Comparison of ENCODE assay signal across 21 cellular contexts in the genomic region with DNA sequence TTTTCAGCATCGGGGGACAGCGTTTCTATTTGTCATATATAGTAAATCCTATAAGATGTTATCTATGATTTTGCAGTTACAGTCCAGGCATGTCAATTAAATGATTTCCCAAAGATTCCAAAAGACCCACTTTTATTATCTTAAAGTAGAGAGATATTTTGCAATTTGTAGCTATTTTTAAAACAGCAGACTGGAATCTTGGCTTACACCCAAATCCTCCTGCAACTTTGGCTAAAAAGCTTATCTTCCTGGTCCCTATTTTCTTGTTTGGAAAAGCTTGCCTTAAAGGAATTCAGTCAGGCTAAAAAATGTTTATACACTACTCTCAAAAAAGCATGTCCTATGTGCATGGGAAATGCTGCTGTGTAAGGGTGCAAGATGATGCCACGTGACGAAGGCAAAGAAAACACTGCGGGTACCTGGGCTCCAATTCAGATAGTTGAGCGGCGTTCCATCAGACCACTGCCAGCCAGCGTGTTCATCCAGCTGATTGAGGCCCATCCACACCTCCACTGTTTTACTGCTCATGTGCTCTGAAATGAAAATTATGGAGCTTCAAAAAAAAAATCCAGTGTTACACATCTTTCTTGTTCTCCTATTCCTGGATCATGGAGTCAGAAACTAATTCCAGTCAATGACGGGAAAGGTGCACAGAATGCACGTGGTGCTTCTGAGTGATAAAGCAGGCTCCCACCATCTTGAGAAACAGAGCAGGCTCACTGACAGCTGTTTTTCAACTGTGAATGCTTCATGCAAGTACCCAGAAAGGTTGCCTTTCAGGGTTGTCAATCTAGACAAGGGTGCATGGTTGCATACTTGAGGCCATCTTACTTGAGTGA. TPM values are rescaled to one million over a fixed set of nuclear protein-coding genes. Genes with fewer than 3 reads are reported as not detected.
DNase-seq lines count a peak whose midpoint lies in the region; ATAC-seq and TF ChIP-seq lines count a peak whose summit lies in the region.
"Had no signal": no experiment of that assay in that cellular context is flagged by ENCODE, and none has a peak within 500 bp of the region (broad histone marks: within the 10 kb centered on the region; RNA-seq: fewer than 3 reads in every experiment).

No MANE protein-coding gene starts in this region.

- CTCF ChIA-PET in SK-N-SH (lab: Yijun Ruan, JAX), result interaction anchor here (1.2 kb wide), 1 partner anchor 9 kb away, joined by 3 read pairs; no protein-coding TSS in a partner anchor

- H3F3A ChIP-seq in SK-N-SH (replicated peaks; ENCODE audit: insufficient read depth), result no peaks in the 10 kb centered on the region

- no peak overlapping the region for H3K9ac ChIP-seq in SK-N-SH

- no peaks in the 10 kb centered on the region for H3K9me2 ChIP-seq in SK-N-SH

- intact Hi-C loops in left ventricle myocardium superior (cut with micrococcal nuclease) (no loop called here), uterus (cut with DNase I; ENCODE audit: low total_unique reads) (no loop called here)

- peaks cover 3 to 5% of the 10 kb centered on the region in 2 experiments; a peak in 3 of 4 replicates for H3K4me1 ChIP-seq in SK-N-SH (ENCODE audit: control insufficient read depth in 1 of 2, insufficient read depth in 2 of 2, low read depth in 1 of 2, low read length in 1 of 2)
- no peaks in the 10 kb centered on the region for H3K4me1 ChIP-seq in uterus
- H3K4me1 ChIP-seq: HAP-1, right lobe of liver had no signal

- WGBS in SK-N-SH (ENCODE audit: low lambda C conversion rate), result 78% methylated on average over 10 of the region's 10 CpGs

- POLR2A ChIA-PET in SK-N-SH (lab: Yijun Ruan, JAX), result no interaction called here

- ATAC-seq in SK-N-SH treated with all-trans-retinoic acid at 6 μM for 48 hours (no peak), left ventricle myocardium superior (peak; percentile 61)
- ATAC-seq: activated CD8-positive, alpha-beta T cell treated with anti-CD3 and anti-CD28 coated beads, Interleukin-2, amount 10 ng/mL, durations not matched to agents 7 days and 5 days; activated naive CD8-positive, alpha-beta T cell treated with anti-CD3 and anti-CD28 coated beads, Interleukin-2, amount 50 U/mL, for 24 hours; Panc1; right lobe of liver had no signal

- DNase-seq in SK-N-SH, result no peak
- peak; percentile 28 for DNase-seq in cerebellum (ENCODE audit: low spot score)
- DNase-seq in left ventricle myocardium superior, result no peak
- no peak for DNase-seq in uterus
- no peak for DNase-seq in NCI-H774 (lab: John Stamatoyannopoulos, UW)
- DNase-seq in DMS 273 treated with DMSO at 0.1 percent for 48 hours (lab: John Stamatoyannopoulos, UW), result no peak
- no peak for DNase-seq in DMS53 (lab: John Stamatoyannopoulos, UW)
- DNase-seq: activated CD8-positive, alpha-beta T cell treated with anti-CD3 and anti-CD28 coated beads, Interleukin-2, amount 10 ng/mL, durations not matched to agents 7 days and 5 days; activated naive CD8-positive, alpha-beta T cell treated with anti-CD3 and anti-CD28 coated beads, Interleukin-2, amount 50 U/mL, for 24 hours; CD8-positive, alpha-beta memory T cell; MV-4-11; NCI-H2029 treated with DMSO at 0.1 percent for 48 hours; NCI-H69; right lobe of liver; stimulated activated CD4-positive, alpha-beta T cell treated with anti-CD3 and anti-CD28 coated beads, Interleukin-4, amount 100 ng/mL, for 1 hour; testis had no signal

- no peak for TF ChIP-seq RAD21 in SK-N-SH (IDR thresholded peaks at IDR 0.05; ENCODE audit: low read length)

- no peak for TF ChIP-seq EP300 in SK-N-SH (IDR thresholded peaks at IDR 0.05; ENCODE audit: borderline replicate concordance in 1 of 2, low read depth in 1 of 2, low read length in 1 of 2)

- H3K4me2 ChIP-seq in SK-N-SH, result no peak overlapping the region

- no peaks in the 10 kb centered on the region; the same call in 1 of the 2 replicates for H3K27me3 ChIP-seq in SK-N-SH (ENCODE audit: insufficient read depth)
- H3K27me3 ChIP-seq in uterus, result no peaks in the 10 kb centered on the region
- H3K27me3 ChIP-seq: right lobe of liver, testis had no signal

- H3K9me3 ChIP-seq in SK-N-SH (no peaks in the 10 kb centered on the region; the same call in 1 of the 2 replicates), uterus (no peaks in the 10 kb centered on the region)
- H3K9me3 ChIP-seq: HAP-1, right lobe of liver, testis had no signal

- H4K20me1 ChIP-seq in SK-N-SH (ENCODE audit: insufficient read depth), result no peaks in the 10 kb centered on the region

- H3K36me3 ChIP-seq in SK-N-SH (replicated peaks in 1 of 2; ENCODE audit: control insufficient read depth in 1 of 2, insufficient read depth in 2 of 2, low read length in 1 of 2) (no peaks in the 10 kb centered on the region), uterus (no peaks in the 10 kb centered on the region)
- H3K36me3 ChIP-seq: HAP-1, right lobe of liver had no signal

- TF ChIP-seq CTCF in SK-N-SH (IDR thresholded peaks at IDR 0.05) (no peak), uterus (IDR thresholded peaks at IDR 0.05) (no peak)

- H2AFZ ChIP-seq in SK-N-SH (ENCODE audit: low read depth), result no peak overlapping the region

- H3K4me3 ChIP-seq in SK-N-SH (ENCODE audit: low read depth in 2 of 2, low read length in 1 of 2), result no peak overlapping the region
- H3K4me3 ChIP-seq in uterus, result no peak overlapping the region
- H3K4me3 ChIP-seq: HAP-1, right lobe of liver, testis had no signal

- no peak overlapping the region; a peak in 1 of 4 replicates for H3K27ac ChIP-seq in SK-N-SH (ENCODE audit: low read depth in 2 of 2, low read length in 1 of 2)
- H3K27ac ChIP-seq in uterus, result peak overlapping the region; percentile 19 to 49
- H3K27ac ChIP-seq: 22Rv1, right lobe of liver, testis had no signal

- no peaks in the 10 kb centered on the region for H3K79me2 ChIP-seq in SK-N-SH (ENCODE audit: insufficient read depth)

- no peak for TF ChIP-seq POLR2A in uterus (IDR thresholded peaks at IDR 0.05)

TF ChIP-seq in SK-N-SH treated with all-trans-retinoic acid at 6 μM for 48 hours, 23 proteins besides CTCF, POLR2A, EP300 and RAD21:
- TF ChIP-seq ISL1 (CRISPR knock-in tag; IDR thresholded peaks at IDR 0.05), result peak; percentile 65
- no peak for TF ChIP-seq OSR1 (CRISPR knock-in tag; IDR thresholded peaks at IDR 0.05)

TF ChIP-seq in SK-N-SH, 30 proteins besides CTCF, POLR2A, EP300 and RAD21:
- TF ChIP-seq MXI1 (IDR thresholded peaks at IDR 0.05; ENCODE audit: low read depth, low read length) (no peak), JUND (IDR thresholded peaks at IDR 0.05) (no peak), POLR2AphosphoS5 (IDR thresholded peaks at IDR 0.05; ENCODE audit: low read depth, low read length) (no peak), YY1 (IDR thresholded peaks at IDR 0.05; ENCODE audit: low read depth) (no peak), SIN3A (IDR thresholded peaks at IDR 0.05; ENCODE audit: borderline replicate concordance, low read depth, low read length) (no peak), GATA2 (CRISPR knock-in tag; IDR thresholded peaks at IDR 0.05) (no peak), TCF12 (IDR thresholded peaks at IDR 0.05) (no peak), MEF2A (IDR thresholded peaks at IDR 0.05; ENCODE audit: borderline replicate concordance, low read depth) (no peak), NFIC (IDR thresholded peaks at IDR 0.05; ENCODE audit: borderline replicate concordance) (no peak), CHD2 (IDR thresholded peaks at IDR 0.05; ENCODE audit: low read length, partially characterized antibody) (no peak), FOXJ3 (CRISPR knock-in tag; IDR thresholded peaks at IDR 0.05) (no peak), USF1 (IDR thresholded peaks at IDR 0.05; ENCODE audit: borderline replicate concordance, low read depth) (no peak), FOSL2 (IDR thresholded peaks at IDR 0.05; ENCODE audit: borderline replicate concordance, low read depth) (no peak), FOXM1 (IDR thresholded peaks at IDR 0.05; ENCODE audit: low read depth) (no peak)

RNA-seq across cellular contexts. Expression of gene PLA2R1, which starts 33.8 kb away (rescaled TPM):
- polyA plus RNA-seq in SK-N-SH (2012; rRNA removed), result not detected in 2 replicates
- not detected in 2 replicates for polyA plus RNA-seq in SK-N-SH (2012; cell fraction: cytosol; rRNA removed)
- polyA plus RNA-seq in SK-N-SH (2012; cell fraction: nucleus; rRNA removed), result 0.01 TPM in 1 of 2 replicates, not detected in the other
- total RNA-seq in cerebellum (11.9 TPM), left ventricle myocardium superior (2.9 TPM), uterus (10 to 100 TPM; 24.1 to 36.2 (median 24.9) TPM)
- total RNA-seq: activated CD8-positive, alpha-beta T cell treated with anti-CD3 and anti-CD28 coated beads, Interleukin-2, amount 10 ng/mL, durations not matched to agents 7 days and 5 days; activated T-helper 1 cell treated with anti-CD3 and anti-CD28 coated beads, Interleukin-12 subunit alpha, Interleukin-12 subunit beta, Interleukin-2, Interleukin-4 antibody, amounts not matched to agents 30 ng/mL and 10 ng/mL and 1 ng/mL, durations not matched to agents 14 hours and 24 hours and 36 hours; CD8-positive, alpha-beta memory T cell had no signal
- polyA plus RNA-seq: CD8-positive, alpha-beta memory T cell had no signal

Comparison
In these comparisons a context has a peak if more than half of its experiments do, and no peak if none do; other contexts are left out.
1. H3K27ac ChIP-seq: peak in uterus (2 of 2); none in SK-N-SH (0 of 2).